33 cellular contexts compared by ENCODE assay signal in the genomic region with DNA sequence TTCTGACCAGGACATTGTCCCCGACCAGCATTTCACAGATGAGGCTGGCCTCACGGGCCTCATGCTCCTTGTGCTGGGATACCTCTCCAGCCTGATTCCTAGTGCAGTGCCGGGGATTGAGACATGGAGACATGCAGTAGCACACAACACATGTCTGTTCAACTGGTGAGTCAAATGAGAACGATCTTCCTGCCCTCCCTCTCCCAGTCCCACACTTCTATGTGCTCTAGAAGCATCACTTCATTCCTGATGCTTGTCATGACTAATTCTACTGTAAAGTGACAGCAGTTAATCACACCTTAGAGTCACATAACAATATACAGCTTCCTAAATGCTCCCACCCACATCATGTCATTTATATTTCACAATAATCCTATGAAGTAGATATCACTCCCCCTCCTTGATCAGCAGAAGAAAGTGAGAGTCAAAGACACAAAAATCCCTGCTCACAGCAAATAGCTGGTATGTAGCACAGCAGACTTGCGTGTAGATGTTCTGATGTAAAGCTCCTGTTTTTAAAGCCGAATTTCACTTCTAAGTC.
A peak's percentile ranks its signal among the peaks of the same experiment; 100 is the strongest.
DNase-seq lines count a peak whose midpoint lies in the region; TF ChIP-seq lines count a peak whose summit lies in the region.
"Had no signal": no experiment of that assay in that cellular context is flagged by ENCODE, and none has a peak within 500 bp of the region (broad histone marks: within the 10 kb centered on the region; RNA-seq: fewer than 3 reads in every experiment).

No MANE protein-coding gene starts in this region.

- no peaks in the 10 kb centered on the region for H3K9me3 ChIP-seq in Karpas-422 (ENCODE audit: low read length)
- H3K9me3 ChIP-seq in neural cell (ENCODE audit: low read length): no peaks in the 10 kb centered on the region
- H3K9me3 ChIP-seq: esophagus muscularis mucosa, left lung, neutrophil, SJCRH30 had no signal

- H3K27ac ChIP-seq in Karpas-422 (ENCODE audit: low read length): no peak overlapping the region
- H3K27ac ChIP-seq in neural cell (ENCODE audit: low read length): no peak overlapping the region
- H3K27ac ChIP-seq: C4-2B, cardiac muscle cell, esophagus muscularis mucosa, HL-60, left lung, neutrophil, SJCRH30 had no signal

- DNase-seq in EH (ENCODE audit: low read depth): peak; percentile 62
- DNase-seq in Karpas-422: no peak
- peak; percentile 81 for DNase-seq in epithelial cell of esophagus (ENCODE audit: low read depth)
- no peak for DNase-seq in activated naive CD4-positive, alpha-beta T cell treated with anti-CD3 and anti-CD28 coated beads for 36 hours
- no peak for DNase-seq in NCI-H2107 treated with DMSO at 0.1 percent for 48 hours (lab: John Stamatoyannopoulos, UW; ENCODE audit: unreplicated experiment)
- DNase-seq in posterior cingulate gyrus: no peak
- DNase-seq: ACHN; activated CD4-positive, alpha-beta memory T cell treated with anti-CD3 and anti-CD28 coated beads for 36 hours; activated CD4-positive, CD25-positive, alpha-beta regulatory T cell treated with anti-CD3 and anti-CD28 coated beads, Interleukin-2, amount 50 U/mL, for 72 hours; activated CD8-positive, alpha-beta memory T cell treated with anti-CD3 and anti-CD28 coated beads, Interleukin-2, amount 50 U/mL, for 4 hours; activated naive CD4-positive, alpha-beta T cell treated with anti-CD3 and anti-CD28 coated beads, Interleukin-2, amount 10 ng/mL, durations not matched to agents 7 days and 5 days; amniotic stem cell; cortex of kidney; DND-41; effector memory CD8-positive, alpha-beta T cell; Kasumi-1; left lung; NCI-H187 treated with DMSO at 0.1 percent for 48 hours; NCI-H526; NK-92 treated with Interleukin-12 subunit alpha and Interleukin-12 subunit beta, amount 100 ng/mL, for 24 hours; SJCRH30; stimulated activated naive CD4-positive, alpha-beta T cell treated with Interleukin-2 at 50 U/mL for 16 hours had no signal

- H3K79me2 ChIP-seq in Karpas-422 (ENCODE audit: low read length): no peaks in the 10 kb centered on the region
- H3K79me2 ChIP-seq in neural cell (replicated peaks; ENCODE audit: insufficient read depth, low read length): no peaks in the 10 kb centered on the region

- intact Hi-C loops in activated naive CD4-positive, alpha-beta T cell treated with anti-CD3 and anti-CD28 coated beads for 36 hours (cut with micrococcal nuclease): no loop called here
- intact Hi-C loops in posterior cingulate gyrus (cut with DNase I): no loop called here

- TF ChIP-seq CTCF in epithelial cell of esophagus (IDR thresholded peaks at IDR 0.05; ENCODE audit: insufficient read depth, low read depth, low read length, missing control alignments) (no peak), neural cell (IDR thresholded peaks at IDR 0.05; ENCODE audit: poor library complexity, severe bottlenecking) (no peak)

- peak; percentile 38 for TF ChIP-seq EP300 in neural cell (conservative IDR thresholded peaks at IDR 0.05; ENCODE audit: poor library complexity, severe bottlenecking)

- H3K4me1 Mint-ChIP-seq in activated naive CD4-positive, alpha-beta T cell treated with anti-CD3 and anti-CD28 coated beads for 36 hours (ENCODE audit: low read depth): no peaks in the 10 kb centered on the region
- H3K4me1 Mint-ChIP-seq: activated naive CD4-positive, alpha-beta T cell treated with anti-CD3 and anti-CD28 coated beads, Interleukin-2, amount 10 ng/mL, durations not matched to agents 7 days and 5 days had no signal

- CTCF ChIA-PET in activated naive CD4-positive, alpha-beta T cell treated with anti-CD3 and anti-CD28 coated beads for 36 hours (lab: Charles Lee): no interaction called here

- H3K4me2 ChIP-seq in Karpas-422 (ENCODE audit: low read depth, low read length, poor library complexity, severe bottlenecking) (no peak overlapping the region), neural cell (ENCODE audit: low read length) (no peak overlapping the region)
- H3K4me2 ChIP-seq: GM23338 had no signal

- peaks cover 66% of the 10 kb centered on the region for H3K4me1 ChIP-seq in Karpas-422 (ENCODE audit: low read length)
- H3K4me1 ChIP-seq: left lung, SJCRH30 had no signal

- H3K36me3 Mint-ChIP-seq in activated naive CD4-positive, alpha-beta T cell treated with anti-CD3 and anti-CD28 coated beads for 36 hours (ENCODE audit: low read depth): no peaks in the 10 kb centered on the region
- H3K36me3 Mint-ChIP-seq: activated CD4-positive, alpha-beta memory T cell treated with anti-CD3 and anti-CD28 coated beads for 36 hours; activated naive CD4-positive, alpha-beta T cell treated with anti-CD3 and anti-CD28 coated beads, Interleukin-2, amount 10 ng/mL, durations not matched to agents 7 days and 5 days had no signal

- H3K27ac Mint-ChIP-seq in activated naive CD4-positive, alpha-beta T cell treated with anti-CD3 and anti-CD28 coated beads for 36 hours: no peak overlapping the region
- H3K27ac Mint-ChIP-seq: activated CD4-positive, alpha-beta memory T cell treated with anti-CD3 and anti-CD28 coated beads for 36 hours; activated naive CD4-positive, alpha-beta T cell treated with anti-CD3 and anti-CD28 coated beads, Interleukin-2, amount 10 ng/mL, durations not matched to agents 7 days and 5 days; activated T-helper 1 cell treated with anti-CD3 and anti-CD28 coated beads, Interleukin-12 subunit alpha, Interleukin-12 subunit beta, Interleukin-2, Interleukin-4 antibody, amounts not matched to agents 30 ng/mL and 10 ng/mL and 1 ng/mL, durations not matched to agents 14 hours and 24 hours and 36 hours; effector memory CD8-positive, alpha-beta T cell; GM23338; progenitor cell of endocrine pancreas; T-helper 1 cell treated with Interleukin-12 subunit alpha and Interleukin-12 subunit beta and Interleukin-4 antibody, amounts not matched to agents 30 μg/mL and 1 μg/mL, for 36 hours had no signal

- H3K4me3 ChIP-seq in Karpas-422 (ENCODE audit: low read length) (no peak overlapping the region), epithelial cell of esophagus (ENCODE audit: low read length) (no peak overlapping the region), neural cell (ENCODE audit: low read length) (no peak overlapping the region)
- H3K4me3 ChIP-seq: cardiac muscle cell, esophagus muscularis mucosa, GM12878, GM23338, left lung, SJCRH30 had no signal

- no peaks in the 10 kb centered on the region for H3K36me3 ChIP-seq in Karpas-422 (ENCODE audit: insufficient read depth, low read length)
- no peaks in the 10 kb centered on the region for H3K36me3 ChIP-seq in neural cell (ENCODE audit: insufficient read depth, low read length)
- H3K36me3 ChIP-seq: cardiac muscle cell, esophagus muscularis mucosa, left lung, neutrophil, SJCRH30 had no signal

- H3F3A ChIP-seq in neural cell (ENCODE audit: insufficient read depth, low read length, poor library complexity, severe bottlenecking): no peaks in the 10 kb centered on the region

- H3K9me3 Mint-ChIP-seq in activated naive CD4-positive, alpha-beta T cell treated with anti-CD3 and anti-CD28 coated beads for 36 hours: no peaks in the 10 kb centered on the region
- H3K9me3 Mint-ChIP-seq: activated CD4-positive, alpha-beta memory T cell treated with anti-CD3 and anti-CD28 coated beads for 36 hours; activated naive CD4-positive, alpha-beta T cell treated with anti-CD3 and anti-CD28 coated beads, Interleukin-2, amount 10 ng/mL, durations not matched to agents 7 days and 5 days; activated T-helper 1 cell treated with anti-CD3 and anti-CD28 coated beads, Interleukin-12 subunit alpha, Interleukin-12 subunit beta, Interleukin-2, Interleukin-4 antibody, amounts not matched to agents 30 ng/mL and 10 ng/mL and 1 ng/mL, durations not matched to agents 14 hours and 24 hours and 36 hours; effector memory CD8-positive, alpha-beta T cell; GM23338; T-helper 1 cell treated with Interleukin-12 subunit alpha and Interleukin-12 subunit beta and Interleukin-4 antibody, amounts not matched to agents 30 μg/mL and 1 μg/mL, for 36 hours had no signal

- H3K9ac ChIP-seq in Karpas-422 (ENCODE audit: low read length): no peak overlapping the region
- H3K9ac ChIP-seq in neural cell (ENCODE audit: low read length): no peak overlapping the region

- peaks cover 9% of the 10 kb centered on the region for H3K27me3 Mint-ChIP-seq in activated naive CD4-positive, alpha-beta T cell treated with anti-CD3 and anti-CD28 coated beads for 36 hours (ENCODE audit: low read depth)
- H3K27me3 Mint-ChIP-seq: activated naive CD4-positive, alpha-beta T cell treated with anti-CD3 and anti-CD28 coated beads, Interleukin-2, amount 10 ng/mL, durations not matched to agents 7 days and 5 days; progenitor cell of endocrine pancreas had no signal

- H3K27me3 ChIP-seq in Karpas-422 (ENCODE audit: low read length) (no peaks in the 10 kb centered on the region), neural cell (ENCODE audit: insufficient read depth, low read depth, low read length) (no peaks in the 10 kb centered on the region)
- H3K27me3 ChIP-seq: cardiac muscle cell, esophagus muscularis mucosa, left lung, neutrophil, SJCRH30 had no signal

- no peak overlapping the region for H3K4me3 Mint-ChIP-seq in activated naive CD4-positive, alpha-beta T cell treated with anti-CD3 and anti-CD28 coated beads for 36 hours
- H3K4me3 Mint-ChIP-seq: activated CD4-positive, alpha-beta memory T cell treated with anti-CD3 and anti-CD28 coated beads for 36 hours; activated naive CD4-positive, alpha-beta T cell treated with anti-CD3 and anti-CD28 coated beads, Interleukin-2, amount 10 ng/mL, durations not matched to agents 7 days and 5 days; activated T-helper 1 cell treated with anti-CD3 and anti-CD28 coated beads, Interleukin-12 subunit alpha, Interleukin-12 subunit beta, Interleukin-2, Interleukin-4 antibody, amounts not matched to agents 30 ng/mL and 10 ng/mL and 1 ng/mL, durations not matched to agents 14 hours and 24 hours and 36 hours; effector memory CD8-positive, alpha-beta T cell; GM23338; T-helper 1 cell treated with Interleukin-12 subunit alpha and Interleukin-12 subunit beta and Interleukin-4 antibody, amounts not matched to agents 30 μg/mL and 1 μg/mL, for 36 hours had no signal

- TF ChIP-seq RAD21 in neural cell (conservative IDR thresholded peaks at IDR 0.05): no peak

- no peaks in the 10 kb centered on the region for H3K9me2 ChIP-seq in Karpas-422 (replicated peaks; ENCODE audit: insufficient read depth, low read length)
- no peaks in the 10 kb centered on the region for H3K9me2 ChIP-seq in neural cell (ENCODE audit: insufficient read depth, low read length)

- H4K20me1 ChIP-seq in Karpas-422 (ENCODE audit: insufficient read depth, low read depth, low read length) (no peaks in the 10 kb centered on the region), neural cell (ENCODE audit: insufficient read depth) (no peaks in the 10 kb centered on the region)

- 0 out of 2 replicates have a peak overlapping the region, but pooled peaks have one; percentile 0 for H2AFZ ChIP-seq in Karpas-422 (ENCODE audit: low read length)
- no peak overlapping the region for H2AFZ ChIP-seq in neural cell (ENCODE audit: low read depth, low read length)
- H2AFZ ChIP-seq: GM23338 had no signal

TF ChIP-seq in neural cell, 6 proteins besides CTCF, POLR2A, EP300 and RAD21 (continues in another document):
- TF ChIP-seq TAF1 (IDR thresholded peaks at IDR 0.05; ENCODE audit: low read depth): no peak
- TF ChIP-seq EZH2 (IDR thresholded peaks at IDR 0.05; ENCODE audit: borderline replicate concordance, insufficient read depth, low read length, poor library complexity, severe bottlenecking): no peak
- TF ChIP-seq POLR2AphosphoS5 (IDR thresholded peaks at IDR 0.05): peak; percentile 37
- no peak for TF ChIP-seq MXI1 (conservative IDR thresholded peaks at IDR 0.05; ENCODE audit: poor library complexity, severe bottlenecking)

Comparison
In these comparisons a context has a peak if more than half of its experiments do, and no peak if none do; other contexts are left out.
1. DNase-seq: peak in EH (single experiment) and epithelial cell of esophagus (single experiment); none in Karpas-422 (single experiment), activated naive CD4-positive, alpha-beta T cell treated with anti-CD3 and anti-CD28 coated beads for 36 hours (single experiment), NCI-H2107 treated with DMSO at 0.1 percent for 48 hours (single experiment) and posterior cingulate gyrus (0 of 10).